18 cellular contexts compared by ENCODE assay signal in the genomic region with DNA sequence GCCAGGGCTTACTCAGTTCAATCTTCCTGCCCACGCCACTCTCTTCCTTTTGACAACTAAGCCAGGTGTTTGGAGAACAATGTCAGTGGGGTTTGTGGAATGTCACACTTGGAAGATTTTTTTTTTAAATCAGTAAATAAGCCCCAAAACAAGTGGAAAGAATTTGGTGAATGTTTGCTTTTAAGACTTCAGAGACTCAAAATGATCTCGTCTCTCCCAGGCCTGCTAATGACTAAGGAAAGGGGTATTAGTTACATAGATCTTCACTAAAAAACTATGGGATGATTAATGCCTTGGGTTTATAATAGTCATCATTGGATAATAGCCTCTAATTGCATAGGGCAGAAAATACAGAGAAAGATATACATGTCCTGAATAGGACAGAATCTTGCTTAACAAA.
"Had no signal": no experiment of that assay in that cellular context is flagged by ENCODE, and none has a peak within 500 bp of the region (broad histone marks: within the 10 kb centered on the region; RNA-seq: fewer than 3 reads in every experiment).

No MANE protein-coding gene starts in this region.

- ATAC-seq: activated naive CD4-positive, alpha-beta T cell treated with anti-CD3 and anti-CD28 coated beads, Interleukin-2, amount 50 U/mL, for 72 hours; activated T-cell treated with anti-CD3 and anti-CD28 coated beads, Interleukin-2, amount 50 U/mL, for 4 hours; right cardiac atrium; stimulated activated memory B cell treated with anti-CD40 and anti-IgM and Interleukin-4, amounts not matched to agents 10 μg/mL and 1 μg/mL and 100 μg/mL, for 72 hours had no signal

- H3K4me1 Mint-ChIP-seq: naive B cell; stimulated activated memory B cell treated with anti-CD40 and anti-IgM and Interleukin-4, amounts not matched to agents 10 μg/mL and 1 μg/mL and 100 μg/mL, for 72 hours had no signal

- H3K27ac Mint-ChIP-seq: activated CD4-positive, alpha-beta memory T cell treated with anti-CD3 and anti-CD28 coated beads for 36 hours; activated naive CD4-positive, alpha-beta T cell treated with anti-CD3 and anti-CD28 coated beads, Interleukin-2, amount 50 U/mL, for 72 hours; mesothelial cell of epicardium; naive B cell; stimulated activated memory B cell treated with anti-CD40 and anti-IgM and Interleukin-4, amounts not matched to agents 10 μg/mL and 1 μg/mL and 100 μg/mL, for 72 hours had no signal

- DNase-seq: activated CD4-positive, alpha-beta memory T cell treated with anti-CD3 and anti-CD28 coated beads for 36 hours; activated effector memory CD4-positive, alpha-beta T cell treated with anti-CD3 and anti-CD28 coated beads, Interleukin-2, amount 50 U/mL, for 16 hours; activated T-cell treated with anti-CD3 and anti-CD28 coated beads, Interleukin-2, amount 50 U/mL, for 4 hours; amygdala; dermis blood vessel endothelial cell; naive B cell; posterior cingulate gyrus; right cardiac atrium; spleen; stimulated activated CD4-positive, alpha-beta T cell treated with anti-CD3 and anti-CD28 coated beads, Interleukin-1b, Interleukin-23, amount 100 ng/mL, for 48 hours; T1000; tibial artery; uterus had no signal

- H3K4me3 Mint-ChIP-seq: activated CD4-positive, alpha-beta memory T cell treated with anti-CD3 and anti-CD28 coated beads for 36 hours; activated T-cell treated with anti-CD3 and anti-CD28 coated beads, Interleukin-2, amount 50 U/mL, for 4 hours; mesothelial cell of epicardium; naive B cell; stimulated activated memory B cell treated with anti-CD40 and anti-IgM and Interleukin-4, amounts not matched to agents 10 μg/mL and 1 μg/mL and 100 μg/mL, for 72 hours had no signal

- H3K9me3 ChIP-seq: spleen, tibial artery, uterus had no signal

- H2AFZ ChIP-seq: hepatocyte had no signal

- H3K27ac ChIP-seq: hepatocyte, spleen, tibial artery, uterus, VCaP had no signal

- H3K79me2 ChIP-seq: hepatocyte had no signal

- H3K4me3 ChIP-seq: hepatocyte, spleen, tibial artery, uterus had no signal

- H3K36me3 ChIP-seq: spleen, tibial artery, uterus had no signal

- H3K9me3 Mint-ChIP-seq: activated CD4-positive, alpha-beta memory T cell treated with anti-CD3 and anti-CD28 coated beads for 36 hours; activated naive CD4-positive, alpha-beta T cell treated with anti-CD3 and anti-CD28 coated beads, Interleukin-2, amount 50 U/mL, for 72 hours; activated T-cell treated with anti-CD3 and anti-CD28 coated beads, Interleukin-2, amount 50 U/mL, for 4 hours; mesothelial cell of epicardium; stimulated activated memory B cell treated with anti-CD40 and anti-IgM and Interleukin-4, amounts not matched to agents 10 μg/mL and 1 μg/mL and 100 μg/mL, for 72 hours had no signal

- H3K36me3 Mint-ChIP-seq: activated CD4-positive, alpha-beta memory T cell treated with anti-CD3 and anti-CD28 coated beads for 36 hours; activated naive CD4-positive, alpha-beta T cell treated with anti-CD3 and anti-CD28 coated beads, Interleukin-2, amount 50 U/mL, for 72 hours; mesothelial cell of epicardium; naive B cell; stimulated activated memory B cell treated with anti-CD40 and anti-IgM and Interleukin-4, amounts not matched to agents 10 μg/mL and 1 μg/mL and 100 μg/mL, for 72 hours had no signal

- H3K27me3 Mint-ChIP-seq: stimulated activated memory B cell treated with anti-CD40 and anti-IgM and Interleukin-4, amounts not matched to agents 10 μg/mL and 1 μg/mL and 100 μg/mL, for 72 hours had no signal

- H3K4me1 ChIP-seq: spleen, tibial artery, uterus had no signal

- H3K4me2 ChIP-seq: hepatocyte had no signal

- H3K27me3 ChIP-seq: hepatocyte, spleen, tibial artery, uterus had no signal
